Comparison of ENCODE assay signal across 1 cellular context in genomic region chr6:33298773-33299236, GRCh38.
TF ChIP-seq lines count a peak whose summit lies in the region.

RGL2 (minus strand) TSS chr6:33298942; CDS start chr6:33298610, 332 bp downstream.

TF ChIP-seq in K562, 482 proteins besides CTCF, POLR2A, EP300 and RAD21 (continued from another document and continues in another):
- TF ChIP-seq HDAC2 (IDR thresholded peaks at IDR 0.05) = no peak
- TF ChIP-seq MTA1 (IDR thresholded peaks at IDR 0.05; ENCODE audit: borderline replicate concordance) = no peak
- TF ChIP-seq ZNF121 (CRISPR knock-in tag; conservative IDR thresholded peaks at IDR 0.05) = no peak
- TF ChIP-seq THAP7 (CRISPR knock-in tag; IDR thresholded peaks at IDR 0.05) = no peak
- TF ChIP-seq ZBTB5 (IDR thresholded peaks at IDR 0.05) = peak; percentile 55; the same call in 1 of the 2 replicates
- TF ChIP-seq ZNF143 (CRISPR knock-in tag; IDR thresholded peaks at IDR 0.05) = no peak
- no peak for TF ChIP-seq MAFG (tag; conservative IDR thresholded peaks at IDR 0.05)
- no peak for TF ChIP-seq ZNF282 (CRISPR knock-in tag; IDR thresholded peaks at IDR 0.05)
- TF ChIP-seq ZNF263 (CRISPR knock-in tag; IDR thresholded peaks at IDR 0.05; ENCODE audit: borderline replicate concordance) = no peak
- TF ChIP-seq PRDM10 (IDR thresholded peaks at IDR 0.05; ENCODE audit: partially characterized antibody) = peak; percentile 71
- no peak for TF ChIP-seq TBL1XR1 (IDR thresholded peaks at IDR 0.05; ENCODE audit: low read length in 2 of 2)
- no peak for TF ChIP-seq ADNP (tag; IDR thresholded peaks at IDR 0.05)
- no peak for TF ChIP-seq ZNF77 (CRISPR knock-in tag; IDR thresholded peaks at IDR 0.05)
- no peak for TF ChIP-seq FOXP1 (CRISPR knock-in tag; IDR thresholded peaks at IDR 0.05)
- no peak for TF ChIP-seq CTCFL (IDR thresholded peaks at IDR 0.05; ENCODE audit: borderline replicate concordance, insufficient read depth, low read depth, low read length, poor library complexity, severe bottlenecking)
- TF ChIP-seq MGA (IDR thresholded peaks at IDR 0.05) = no peak
- no peak for TF ChIP-seq CLOCK (CRISPR knock-in tag; IDR thresholded peaks at IDR 0.05; ENCODE audit: borderline replicate concordance)
- 0 out of 2 replicates have a peak, but pooled peaks have one; percentile 20 for TF ChIP-seq ZNF561 (CRISPR knock-in tag; conservative IDR thresholded peaks at IDR 0.05)
- TF ChIP-seq MNT (conservative IDR thresholded peaks at IDR 0.05) = no peak
- TF ChIP-seq GATAD2B (IDR thresholded peaks at IDR 0.05; ENCODE audit: borderline replicate concordance) = no peak
- TF ChIP-seq NONO (IDR thresholded peaks at IDR 0.05; ENCODE audit: low read depth in 2 of 2, low read length in 1 of 2) = no peak
- TF ChIP-seq E2F3 (CRISPR knock-in tag; IDR thresholded peaks at IDR 0.05) = 0 out of 2 replicates have a peak, but pooled peaks have one; percentile 9
- peak; percentile 45; the same call in 1 of the 2 replicates for TF ChIP-seq MTF1 (CRISPR knock-in tag; IDR thresholded peaks at IDR 0.05; ENCODE audit: borderline replicate concordance)
- no peak for TF ChIP-seq CREBBP (IDR thresholded peaks at IDR 0.05; ENCODE audit: low read depth, low read length)
- no peak for TF ChIP-seq ZNF766 (CRISPR knock-in tag; conservative IDR thresholded peaks at IDR 0.05)
- TF ChIP-seq DMBX1 (CRISPR knock-in tag; IDR thresholded peaks at IDR 0.05; ENCODE audit: borderline replicate concordance) = no peak
- TF ChIP-seq HES1 (IDR thresholded peaks at IDR 0.05; ENCODE audit: low read depth) = no peak
- TF ChIP-seq NFATC3 (IDR thresholded peaks at IDR 0.05) = no peak
- TF ChIP-seq NR2F6 (CRISPR knock-in tag; IDR thresholded peaks at IDR 0.05) = no peak; the same call in 1 of the 2 replicates
